In the genomic region with DNA sequence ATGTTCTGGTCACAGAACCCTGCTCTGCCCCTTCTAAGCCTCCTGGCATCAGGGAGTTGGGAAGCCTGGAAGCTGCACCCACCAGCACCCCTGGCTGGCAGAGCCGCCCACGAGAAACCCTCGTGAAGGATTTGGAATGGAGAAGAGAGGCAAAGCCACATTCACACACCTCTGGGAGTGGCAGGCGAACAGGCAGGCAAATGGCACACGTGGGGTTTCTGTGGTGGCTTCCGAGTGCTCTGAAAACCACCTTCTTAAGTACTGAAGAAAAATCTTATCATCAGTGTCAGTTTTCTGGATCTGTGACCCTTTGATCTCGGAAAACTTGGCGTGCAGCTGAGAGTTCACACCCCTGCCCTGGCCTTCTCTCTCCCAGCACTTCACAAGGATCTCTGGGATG, we compare ENCODE assay signal across 34 cellular contexts.
"Had no signal": no experiment of that assay in that cellular context is flagged by ENCODE, and none has a peak within 500 bp of the region (broad histone marks: within the 10 kb centered on the region; RNA-seq: fewer than 3 reads in every experiment).

No MANE protein-coding gene starts in this region.

- H3K4me3 Mint-ChIP-seq: activated CD4-positive, alpha-beta memory T cell treated with anti-CD3 and anti-CD28 coated beads for 36 hours; activated CD4-positive, alpha-beta T cell treated with anti-CD3 and anti-CD28 coated beads for 36 hours; activated CD4-positive, alpha-beta T cell treated with anti-CD3 and anti-CD28 coated beads, Interleukin-2, amount 10 ng/mL, durations not matched to agents 24 days and 14 days; activated CD8-positive, alpha-beta memory T cell treated with anti-CD3 and anti-CD28 coated beads, Interleukin-2, amount 10 ng/mL, durations not matched to agents 7 days and 5 days; activated CD8-positive, alpha-beta T cell treated with anti-CD3 and anti-CD28 coated beads, Interleukin-2, amount 10 ng/mL, durations not matched to agents 7 days and 5 days; activated naive CD4-positive, alpha-beta T cell treated with anti-CD3 and anti-CD28 coated beads for 36 hours; activated naive CD4-positive, alpha-beta T cell treated with anti-CD3 and anti-CD28 coated beads, Interleukin-2, amount 50 U/mL, for 24 hours; activated naive CD8-positive, alpha-beta T cell treated with anti-CD3 and anti-CD28 coated beads for 36 hours; activated naive CD8-positive, alpha-beta T cell treated with anti-CD3 and anti-CD28 coated beads, Interleukin-2, amount 50 U/mL, for 24 hours; activated T-helper 1 cell treated with anti-CD3 and anti-CD28 coated beads, Interleukin-12 subunit alpha, Interleukin-12 subunit beta, Interleukin-2, Interleukin-4 antibody, amounts not matched to agents 30 ng/mL and 10 ng/mL and 1 ng/mL, durations not matched to agents 14 hours and 24 hours and 36 hours; central memory CD8-positive, alpha-beta T cell; dendritic cell treated with granulocyte-macrophage colony-stimulating factor and Interleukin-4, amounts not matched to agents 40 ng/mL and 50 ng/mL, for 4 days; endodermal cell; T-helper 17 cell; T-helper 2 cell treated with Interferon-gamma antibody and Interleukin-4, amounts not matched to agents 5 μg/mL and 100 μg/mL, for 36 hours had no signal

- H3K4me1 ChIP-seq: adrenal gland, ascending aorta, heart left ventricle had no signal

- H3K4me3 ChIP-seq: adrenal gland, ascending aorta, coronary artery, dorsolateral prefrontal cortex, heart left ventricle had no signal

- H3K36me3 Mint-ChIP-seq: activated CD4-positive, alpha-beta memory T cell treated with anti-CD3 and anti-CD28 coated beads for 36 hours; activated CD8-positive, alpha-beta memory T cell treated with anti-CD3 and anti-CD28 coated beads, Interleukin-2, amount 10 ng/mL, durations not matched to agents 7 days and 5 days; activated naive CD4-positive, alpha-beta T cell treated with anti-CD3 and anti-CD28 coated beads, Interleukin-2, amount 50 U/mL, for 24 hours; activated naive CD8-positive, alpha-beta T cell treated with anti-CD3 and anti-CD28 coated beads for 36 hours had no signal

- H3K9me3 ChIP-seq: adrenal gland, ascending aorta, heart left ventricle had no signal

- H3K27me3 ChIP-seq: adrenal gland, ascending aorta, brain microvascular endothelial cell had no signal

- H3K27ac Mint-ChIP-seq: activated CD4-positive, alpha-beta memory T cell treated with anti-CD3 and anti-CD28 coated beads for 36 hours; activated CD4-positive, alpha-beta T cell treated with anti-CD3 and anti-CD28 coated beads for 36 hours; activated CD4-positive, alpha-beta T cell treated with anti-CD3 and anti-CD28 coated beads, Interleukin-2, amount 10 ng/mL, durations not matched to agents 24 days and 14 days; activated CD8-positive, alpha-beta memory T cell treated with anti-CD3 and anti-CD28 coated beads, Interleukin-2, amount 10 ng/mL, durations not matched to agents 7 days and 5 days; activated CD8-positive, alpha-beta T cell treated with anti-CD3 and anti-CD28 coated beads, Interleukin-2, amount 10 ng/mL, durations not matched to agents 7 days and 5 days; activated naive CD4-positive, alpha-beta T cell treated with anti-CD3 and anti-CD28 coated beads for 36 hours; activated naive CD4-positive, alpha-beta T cell treated with anti-CD3 and anti-CD28 coated beads, Interleukin-2, amount 50 U/mL, for 24 hours; activated naive CD8-positive, alpha-beta T cell treated with anti-CD3 and anti-CD28 coated beads for 36 hours; activated naive CD8-positive, alpha-beta T cell treated with anti-CD3 and anti-CD28 coated beads, Interleukin-2, amount 50 U/mL, for 24 hours; activated T-helper 1 cell treated with anti-CD3 and anti-CD28 coated beads, Interleukin-12 subunit alpha, Interleukin-12 subunit beta, Interleukin-2, Interleukin-4 antibody, amounts not matched to agents 30 ng/mL and 10 ng/mL and 1 ng/mL, durations not matched to agents 14 hours and 24 hours and 36 hours; activated T-helper 2 cell treated with anti-CD3 and anti-CD28 coated beads, Interferon-gamma antibody, Interleukin-2, Interleukin-4, amounts not matched to agents 10 μg/mL and 5 μg/mL and 100 μg/mL, durations not matched to agents 14 hours and 24 hours and 36 hours; dendritic cell treated with granulocyte-macrophage colony-stimulating factor and Interleukin-4, amounts not matched to agents 40 ng/mL and 50 ng/mL, for 4 days; endodermal cell; T-helper 17 cell; T-helper 2 cell treated with Interferon-gamma antibody and Interleukin-4, amounts not matched to agents 5 μg/mL and 100 μg/mL, for 36 hours had no signal

- H3K36me3 ChIP-seq: adrenal gland, ascending aorta, brain microvascular endothelial cell, heart left ventricle had no signal

- H3K4me1 Mint-ChIP-seq: activated CD4-positive, alpha-beta T cell treated with anti-CD3 and anti-CD28 coated beads for 36 hours; activated CD4-positive, alpha-beta T cell treated with anti-CD3 and anti-CD28 coated beads, Interleukin-2, amount 10 ng/mL, durations not matched to agents 24 days and 14 days; activated CD8-positive, alpha-beta memory T cell treated with anti-CD3 and anti-CD28 coated beads, Interleukin-2, amount 10 ng/mL, durations not matched to agents 7 days and 5 days; activated naive CD4-positive, alpha-beta T cell treated with anti-CD3 and anti-CD28 coated beads, Interleukin-2, amount 50 U/mL, for 24 hours; activated naive CD8-positive, alpha-beta T cell treated with anti-CD3 and anti-CD28 coated beads for 36 hours; activated naive CD8-positive, alpha-beta T cell treated with anti-CD3 and anti-CD28 coated beads, Interleukin-2, amount 50 U/mL, for 24 hours; central memory CD8-positive, alpha-beta T cell; endodermal cell; T-helper 17 cell had no signal

- H3K27ac ChIP-seq: adrenal gland, ascending aorta, brain microvascular endothelial cell, coronary artery, dorsolateral prefrontal cortex, heart left ventricle had no signal

- H3K9me3 Mint-ChIP-seq: activated CD4-positive, alpha-beta memory T cell treated with anti-CD3 and anti-CD28 coated beads for 36 hours; activated naive CD4-positive, alpha-beta T cell treated with anti-CD3 and anti-CD28 coated beads for 36 hours; activated naive CD8-positive, alpha-beta T cell treated with anti-CD3 and anti-CD28 coated beads for 36 hours; activated naive CD8-positive, alpha-beta T cell treated with anti-CD3 and anti-CD28 coated beads, Interleukin-2, amount 50 U/mL, for 24 hours; central memory CD8-positive, alpha-beta T cell; dendritic cell treated with granulocyte-macrophage colony-stimulating factor and Interleukin-4, amounts not matched to agents 40 ng/mL and 50 ng/mL, for 4 days had no signal

- DNase-seq: activated CD4-positive, alpha-beta memory T cell treated with anti-CD3 and anti-CD28 coated beads for 36 hours; activated CD4-positive, alpha-beta T cell treated with anti-CD3 and anti-CD28 coated beads for 36 hours; activated CD4-positive, alpha-beta T cell treated with anti-CD3 and anti-CD28 coated beads, Interleukin-2, amount 10 ng/mL, durations not matched to agents 24 days and 14 days; activated CD4-positive, CD25-positive, alpha-beta regulatory T cell; activated CD4-positive, CD25-positive, alpha-beta regulatory T cell treated with anti-CD3 and anti-CD28 coated beads, Interleukin-2, amount 50 U/mL, for 72 hours; activated CD8-positive, alpha-beta memory T cell treated with anti-CD3 and anti-CD28 coated beads, Interleukin-2, amount 10 ng/mL, durations not matched to agents 7 days and 5 days; activated CD8-positive, alpha-beta memory T cell treated with anti-CD3 and anti-CD28 coated beads, Interleukin-2, amount 50 U/mL, for 4 hours; activated CD8-positive, alpha-beta T cell treated with anti-CD3 and anti-CD28 coated beads, Interleukin-2, amount 10 ng/mL, durations not matched to agents 7 days and 5 days; activated effector memory CD4-positive, alpha-beta T cell treated with anti-CD3 and anti-CD28 coated beads, Interleukin-2, amount 50 U/mL, for 16 hours; activated naive CD4-positive, alpha-beta T cell treated with anti-CD3 and anti-CD28 coated beads for 36 hours; activated naive CD8-positive, alpha-beta T cell treated with anti-CD3 and anti-CD28 coated beads for 36 hours; activated naive CD8-positive, alpha-beta T cell treated with anti-CD3 and anti-CD28 coated beads, Interleukin-2, amount 50 U/mL, for 24 hours; activated T-cell treated with anti-CD3 and anti-CD28 coated beads, Interleukin-2, amount 50 U/mL, for 1 hour; activated T-cell treated with anti-CD3 and anti-CD28 coated beads, Interleukin-2, amount 50 U/mL, for 48 hours; adrenal gland; amygdala; brain microvascular endothelial cell; dorsolateral prefrontal cortex; effector memory CD4-positive, alpha-beta T cell; endodermal cell; foreskin fibroblast; glutamatergic neuron; heart left ventricle; T-helper 17 cell; T1000 had no signal

- ATAC-seq: activated CD4-positive, alpha-beta T cell treated with anti-CD3 and anti-CD28 coated beads for 36 hours; activated CD8-positive, alpha-beta memory T cell treated with anti-CD3 and anti-CD28 coated beads, Interleukin-2, amount 10 ng/mL, durations not matched to agents 7 days and 5 days; activated CD8-positive, alpha-beta T cell treated with anti-CD3 and anti-CD28 coated beads, Interleukin-2, amount 10 ng/mL, durations not matched to agents 7 days and 5 days; activated naive CD8-positive, alpha-beta T cell treated with anti-CD3 and anti-CD28 coated beads, Interleukin-2, amount 50 U/mL, for 24 hours; esophagus mucosa; T-helper 17 cell had no signal

- H3K27me3 Mint-ChIP-seq: activated CD4-positive, alpha-beta memory T cell treated with anti-CD3 and anti-CD28 coated beads for 36 hours; activated CD4-positive, alpha-beta T cell treated with anti-CD3 and anti-CD28 coated beads for 36 hours; activated CD4-positive, alpha-beta T cell treated with anti-CD3 and anti-CD28 coated beads, Interleukin-2, amount 10 ng/mL, durations not matched to agents 24 days and 14 days; activated CD8-positive, alpha-beta memory T cell treated with anti-CD3 and anti-CD28 coated beads, Interleukin-2, amount 10 ng/mL, durations not matched to agents 7 days and 5 days; activated naive CD4-positive, alpha-beta T cell treated with anti-CD3 and anti-CD28 coated beads, Interleukin-2, amount 50 U/mL, for 24 hours; activated naive CD8-positive, alpha-beta T cell treated with anti-CD3 and anti-CD28 coated beads for 36 hours; activated naive CD8-positive, alpha-beta T cell treated with anti-CD3 and anti-CD28 coated beads, Interleukin-2, amount 50 U/mL, for 24 hours; central memory CD8-positive, alpha-beta T cell; dendritic cell treated with granulocyte-macrophage colony-stimulating factor and Interleukin-4, amounts not matched to agents 40 ng/mL and 50 ng/mL, for 4 days; T-helper 17 cell had no signal
